In genomic region chr9:5642170-5642569, GRCh38 we compare ENCODE assay signal across 15 cellular contexts. TPM values are rescaled to one million over a fixed set of nuclear protein-coding genes. Genes with fewer than 3 reads are reported as not detected.
A peak's percentile ranks its signal among the peaks of the same experiment; 100 is the strongest.
DNase-seq lines count a peak whose midpoint lies in the region; ATAC-seq and TF ChIP-seq lines count a peak whose summit lies in the region.
"Had no signal": no experiment of that assay in that cellular context is flagged by ENCODE, and none has a peak within 500 bp of the region (broad histone marks: within the 10 kb centered on the region; RNA-seq: fewer than 3 reads in every experiment).

No MANE protein-coding gene starts in this region.

- peaks cover 3% of the 10 kb centered on the region for H3K4me1 Mint-ChIP-seq in type B pancreatic cell (ENCODE audit: unreplicated experiment)
- H3K4me1 Mint-ChIP-seq: GM23338 had no signal

- no peaks in the 10 kb centered on the region for H3K9me3 ChIP-seq in psoas muscle

- no peaks in the 10 kb centered on the region for H3K36me3 ChIP-seq in psoas muscle (ENCODE audit: insufficient read depth in 1 of 2, low read depth in 1 of 2)

- intact Hi-C loops in psoas muscle (cut with DNase I): no loop called here

- TF ChIP-seq CTCF in psoas muscle (IDR thresholded peaks at IDR 0.05) (no peak), GM10266 (IDR thresholded peaks at IDR 0.05; ENCODE audit: control insufficient read depth, insufficient read depth, low read depth, missing control alignments) (no peak), type B pancreatic cell (conservative IDR thresholded peaks at IDR 0.05) (no peak)

- peaks cover 37% of the 10 kb centered on the region for H3K4me1 ChIP-seq in psoas muscle

- H3K27ac Mint-ChIP-seq in type B pancreatic cell: no peak overlapping the region
- H3K27ac Mint-ChIP-seq: GM23338, H9 had no signal

- peaks cover 17% of the 10 kb centered on the region for H3K9me3 Mint-ChIP-seq in type B pancreatic cell
- H3K9me3 Mint-ChIP-seq: GM23338 had no signal

- ATAC-seq in psoas muscle: peak in 3 of 4 donors; percentile 35 to 74 (median 43)
- ATAC-seq in GM18873 (IDR thresholded peaks at IDR 0.05; ENCODE audit: low FRiP score, unreplicated experiment): no peak
- ATAC-seq: GM23338, HepG2 had no signal

- WGBS in psoas muscle, 3 donors: 63 to 81% methylated on average over 2 of the region's 2 CpGs; no CpG with 5 or more reads in 1 of the 3 donors

- H3K27ac ChIP-seq in psoas muscle: no peak overlapping the region
- H3K27ac ChIP-seq: BLaER1 treated with 17β-estradiol and CSF1 and Interleukin-3, amounts not matched to agents 10 nM and 100 nM had no signal

- peaks cover 41% of the 10 kb centered on the region for H3K36me3 Mint-ChIP-seq in type B pancreatic cell

- H3K27me3 ChIP-seq in psoas muscle (ENCODE audit: insufficient read depth in 3 of 3, low read length in 2 of 3): no peaks in the 10 kb centered on the region
- H3K27me3 ChIP-seq: BLaER1 treated with 17β-estradiol and CSF1 and Interleukin-3, amounts not matched to agents 10 nM and 100 nM had no signal

- no peaks in the 10 kb centered on the region for H3K27me3 Mint-ChIP-seq in type B pancreatic cell
- H3K27me3 Mint-ChIP-seq: CD4-positive, CD25-positive, alpha-beta regulatory T cell had no signal

- peak; percentile 96 for DNase-seq in G401 (ENCODE audit: low spot score)
- DNase-seq in NCI-H69 (lab: John Stamatoyannopoulos, UW): peak; percentile 51
- peak; percentile 56 for DNase-seq in cerebellum (ENCODE audit: low spot score)
- DNase-seq in psoas muscle: no peak
- no peak for DNase-seq in GM10266 (ENCODE audit: extremely low spot score)
- DNase-seq in type B pancreatic cell (ENCODE audit: extremely low spot score, unreplicated experiment): no peak
- DNase-seq: 8988T; CD4-positive, CD25-positive, alpha-beta regulatory T cell; DMS 273 treated with DMSO at 0.1 percent for 48 hours; DMS79; H9 had no signal

- no peak overlapping the region for H3K4me3 Mint-ChIP-seq in type B pancreatic cell
- H3K4me3 Mint-ChIP-seq: CD4-positive, CD25-positive, alpha-beta regulatory T cell; GM23338; H9 had no signal

- H3K4me3 ChIP-seq in psoas muscle: no peak overlapping the region
- H3K4me3 ChIP-seq: BLaER1 treated with 17β-estradiol and CSF1 and Interleukin-3, amounts not matched to agents 10 nM and 100 nM; GM23338 had no signal

- in situ Hi-C loops in G401 (cut with HindIII; ENCODE audit: low sequenced_read_pairs): no loop called here

RNA-seq across cellular contexts. Expression of gene RIC1, which starts 13.3 kb away (rescaled TPM):
- total RNA-seq in G401 (2014; rRNA removed; shearing (Covaris generic)): 13.5 and 17.1 TPM in 2 replicates
- total RNA-seq in cerebellum: 33.8 TPM
- 10 to 100 TPM; 10.9 to 28.6 (median 13.8) TPM for total RNA-seq in psoas muscle
- polyA plus RNA-seq in psoas muscle: 10 to 100 TPM in 1 of 3 donors, 1 to 10 TPM in 2; 6.8 to 18.7 (median 8.8) TPM
- total RNA-seq in type B pancreatic cell (ENCODE audit: low replicate concordance): 25.1 and 26.6 TPM in 2 replicates

Comparison
In these comparisons a context has a peak if more than half of its experiments do, and no peak if none do; other contexts are left out.
1. DNase-seq: peak in G401 (single experiment), NCI-H69 (single experiment) and cerebellum (single experiment); none in psoas muscle (0 of 2), GM10266 (single experiment) and type B pancreatic cell (single experiment).